Comparison of ENCODE assay signal across 17 cellular contexts in the genomic region with DNA sequence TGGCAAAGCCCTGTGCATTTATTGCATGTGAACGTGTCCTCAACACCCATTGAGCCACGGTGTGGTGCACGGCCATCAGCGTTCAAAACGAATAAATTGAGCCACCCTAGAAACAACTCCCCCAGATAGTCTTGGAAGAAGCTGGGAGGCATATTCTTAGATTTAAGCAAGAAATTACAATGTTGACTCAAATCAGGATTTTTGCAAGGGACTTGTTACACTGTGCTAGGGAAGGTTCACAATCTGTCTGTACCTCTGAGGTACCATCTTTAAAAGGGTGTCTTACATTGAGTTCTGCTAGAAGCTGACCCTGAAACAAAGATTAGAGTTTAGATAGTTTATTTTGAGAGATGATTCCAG. TPM values are rescaled to one million over a fixed set of nuclear protein-coding genes. Genes with fewer than 3 reads are reported as not detected.
DNase-seq lines count a peak whose midpoint lies in the region; ATAC-seq lines count a peak whose summit lies in the region.
"Had no signal": no experiment of that assay in that cellular context is flagged by ENCODE, and none has a peak within 500 bp of the region (broad histone marks: within the 10 kb centered on the region; RNA-seq: fewer than 3 reads in every experiment).

No MANE protein-coding gene starts in this region.

- no peaks in the 10 kb centered on the region for H3K9me3 ChIP-seq in CD4-positive, CD25-positive, alpha-beta regulatory T cell (ENCODE audit: control insufficient read depth in 2 of 2, low read length in 2 of 2)
- no peaks in the 10 kb centered on the region for H3K9me3 ChIP-seq in CD8-positive, alpha-beta memory T cell (ENCODE audit: low read length)
- H3K9me3 ChIP-seq: Caco-2, thyroid gland had no signal

- DNase-seq in CD4-positive, CD25-positive, alpha-beta regulatory T cell = no peak
- DNase-seq in CD8-positive, alpha-beta memory T cell = no peak
- DNase-seq in activated CD8-positive, alpha-beta T cell treated with anti-CD3 and anti-CD28 coated beads, Interleukin-2, amount 10 ng/mL, durations not matched to agents 7 days and 5 days = no peak
- DNase-seq in immature natural killer cell (peak in 1 of 3 donors; percentile 13), LoVo (ENCODE audit: low spot score) (no peak)
- DNase-seq in stimulated activated CD4-positive, alpha-beta T cell treated with anti-CD3 and anti-CD28 coated beads, Interleukin-4, amount 100 ng/mL, for 24 hours = no peak
- DNase-seq in NK-92 treated with Interleukin-12 subunit alpha and Interleukin-12 subunit beta, amount 100 ng/mL, for 24 hours (lab: John Stamatoyannopoulos, UW) = no peak
- DNase-seq: activated gamma-delta T cell, Caco-2, HFFc6, KG1, NCI-H1092, NCI-H2081, NCI-H510A, occipital lobe, right cardiac atrium, thyroid gland had no signal

- peak overlapping the region; percentile 86 to 96 (median 94) for H3K27ac Mint-ChIP-seq in CD4-positive, CD25-positive, alpha-beta regulatory T cell
- peak overlapping the region; percentile 70 to 96 (median 88) for H3K27ac Mint-ChIP-seq in CD8-positive, alpha-beta memory T cell
- H3K27ac Mint-ChIP-seq in activated CD8-positive, alpha-beta T cell treated with anti-CD3 and anti-CD28 coated beads, Interleukin-2, amount 10 ng/mL, durations not matched to agents 7 days and 5 days = peak overlapping the region; percentile 86
- H3K27ac Mint-ChIP-seq in immature natural killer cell = peak overlapping the region; percentile 95 to 100 (median 98)
- H3K27ac Mint-ChIP-seq: HFFc6 had no signal

- POLR2A ChIA-PET in CD8-positive, alpha-beta memory T cell (lab: Charles Lee) = interaction anchor here (1.6 kb wide), 1 partner anchor 13 kb away, joined by 6 read pairs; no protein-coding TSS in a partner anchor
- POLR2A ChIA-PET in activated CD8-positive, alpha-beta T cell treated with anti-CD3 and anti-CD28 coated beads, Interleukin-2, amount 10 ng/mL, durations not matched to agents 7 days and 5 days (lab: Charles Lee) = interaction anchor here (1.9 to 2.0 kb wide), 2 partner anchors 13 to 16 kb away, joined by 6 to 8 read pairs; partner anchors contain the start of gene CD247

- H3K27me3 Mint-ChIP-seq in CD4-positive, CD25-positive, alpha-beta regulatory T cell = no peaks in the 10 kb centered on the region
- H3K27me3 Mint-ChIP-seq in CD8-positive, alpha-beta memory T cell = no peaks in the 10 kb centered on the region
- no peaks in the 10 kb centered on the region for H3K27me3 Mint-ChIP-seq in activated CD8-positive, alpha-beta T cell treated with anti-CD3 and anti-CD28 coated beads, Interleukin-2, amount 10 ng/mL, durations not matched to agents 7 days and 5 days (ENCODE audit: low read depth)
- peaks cover 10 to 64% (median 62%) of the 10 kb centered on the region in 3 donors for H3K27me3 Mint-ChIP-seq in immature natural killer cell (ENCODE audit: low read depth in 3 of 3)

- H3K4me3 ChIP-seq in CD4-positive, CD25-positive, alpha-beta regulatory T cell (ENCODE audit: low read depth, low read length) = peak overlapping the region; percentile 59
- peak overlapping the region; percentile 21 for H3K4me3 ChIP-seq in CD8-positive, alpha-beta memory T cell (ENCODE audit: low read length)
- H3K4me3 ChIP-seq: thyroid gland had no signal

- H3K27me3 ChIP-seq in CD4-positive, CD25-positive, alpha-beta regulatory T cell (ENCODE audit: control insufficient read depth, insufficient read depth, low read length) = no peaks in the 10 kb centered on the region
- no peaks in the 10 kb centered on the region for H3K27me3 ChIP-seq in CD8-positive, alpha-beta memory T cell (ENCODE audit: insufficient read depth, low read length, poor library complexity, severe bottlenecking)
- H3K27me3 ChIP-seq: thyroid gland had no signal

- peaks cover 99% of the 10 kb centered on the region for H3K4me1 ChIP-seq in CD4-positive, CD25-positive, alpha-beta regulatory T cell (ENCODE audit: control insufficient read depth, insufficient read depth, low read length, poor library complexity, severe bottlenecking)
- H3K4me1 ChIP-seq in CD8-positive, alpha-beta memory T cell (ENCODE audit: insufficient read depth, low read length) = peaks cover 98% of the 10 kb centered on the region
- H3K4me1 ChIP-seq: Caco-2, thyroid gland had no signal

- H3K36me3 Mint-ChIP-seq in CD4-positive, CD25-positive, alpha-beta regulatory T cell = peaks cover 48% of the 10 kb centered on the region
- H3K36me3 Mint-ChIP-seq in CD8-positive, alpha-beta memory T cell = peaks cover 0 to 92% (median 29%) of the 10 kb centered on the region in 3 donors
- peaks cover 81% of the 10 kb centered on the region for H3K36me3 Mint-ChIP-seq in activated CD8-positive, alpha-beta T cell treated with anti-CD3 and anti-CD28 coated beads, Interleukin-2, amount 10 ng/mL, durations not matched to agents 7 days and 5 days (ENCODE audit: low read depth)
- H3K36me3 Mint-ChIP-seq in immature natural killer cell = peaks cover 46 to 69% (median 56%) of the 10 kb centered on the region in 3 donors

- H3K9me3 Mint-ChIP-seq in CD4-positive, CD25-positive, alpha-beta regulatory T cell = peaks cover 0 to 1% (median 0%) of the 10 kb centered on the region in 7 donors
- H3K9me3 Mint-ChIP-seq in CD8-positive, alpha-beta memory T cell = no peaks in the 10 kb centered on the region
- no peaks in the 10 kb centered on the region for H3K9me3 Mint-ChIP-seq in activated CD8-positive, alpha-beta T cell treated with anti-CD3 and anti-CD28 coated beads, Interleukin-2, amount 10 ng/mL, durations not matched to agents 7 days and 5 days (ENCODE audit: insufficient read depth)
- no peaks in the 10 kb centered on the region for H3K9me3 Mint-ChIP-seq in immature natural killer cell
- H3K9me3 Mint-ChIP-seq: HFFc6 had no signal

- CTCF ChIA-PET in CD8-positive, alpha-beta memory T cell (lab: Charles Lee) = interaction anchor here (0.8 to 0.9 kb wide), 2 partner anchors 12 to 55 kb away, joined by 3 read pairs; no protein-coding TSS in a partner anchor
- CTCF ChIA-PET in activated CD8-positive, alpha-beta T cell treated with anti-CD3 and anti-CD28 coated beads, Interleukin-2, amount 10 ng/mL, durations not matched to agents 7 days and 5 days (lab: Charles Lee) = interaction anchor here (0.9 to 6.1 kb wide), 5 partner anchors 15 to 100 kb away, joined by 3 to 67 read pairs (median 4); partner anchors contain the start of genes CD247 and CREG1

- H3K27ac ChIP-seq in CD4-positive, CD25-positive, alpha-beta regulatory T cell (ENCODE audit: insufficient read depth, low read length, poor library complexity, severe bottlenecking) = peak overlapping the region; percentile 81
- no peak overlapping the region for H3K27ac ChIP-seq in CD8-positive, alpha-beta memory T cell (ENCODE audit: low read depth, low read length)
- H3K27ac ChIP-seq: thyroid gland had no signal

- peak overlapping the region; percentile 70 to 92 (median 84) for H3K4me3 Mint-ChIP-seq in CD4-positive, CD25-positive, alpha-beta regulatory T cell
- H3K4me3 Mint-ChIP-seq in CD8-positive, alpha-beta memory T cell = peak overlapping the region; percentile 26 to 84 (median 74)
- peak overlapping the region; percentile 51 for H3K4me3 Mint-ChIP-seq in activated CD8-positive, alpha-beta T cell treated with anti-CD3 and anti-CD28 coated beads, Interleukin-2, amount 10 ng/mL, durations not matched to agents 7 days and 5 days
- peak overlapping the region; percentile 55 to 91 (median 85) for H3K4me3 Mint-ChIP-seq in immature natural killer cell
- H3K4me3 Mint-ChIP-seq: HFFc6 had no signal

- H3K4me1 Mint-ChIP-seq in CD4-positive, CD25-positive, alpha-beta regulatory T cell = peaks cover 51 to 100% (median 85%) of the 10 kb centered on the region in 4 donors
- H3K4me1 Mint-ChIP-seq in CD8-positive, alpha-beta memory T cell = peaks cover 90 to 100% (median 98%) of the 10 kb centered on the region in 3 donors
- peaks cover 92% of the 10 kb centered on the region for H3K4me1 Mint-ChIP-seq in activated CD8-positive, alpha-beta T cell treated with anti-CD3 and anti-CD28 coated beads, Interleukin-2, amount 10 ng/mL, durations not matched to agents 7 days and 5 days (ENCODE audit: low read depth)
- H3K4me1 Mint-ChIP-seq in immature natural killer cell = peaks cover 100% of the 10 kb centered on the region in 2 donors

- H3K36me3 ChIP-seq in CD4-positive, CD25-positive, alpha-beta regulatory T cell (ENCODE audit: control insufficient read depth, insufficient read depth, low read length) = peaks cover 59% of the 10 kb centered on the region
- peaks cover 18% of the 10 kb centered on the region for H3K36me3 ChIP-seq in CD8-positive, alpha-beta memory T cell (ENCODE audit: insufficient read depth, low read length)
- H3K36me3 ChIP-seq: thyroid gland had no signal

- no peak for ATAC-seq in CD4-positive, CD25-positive, alpha-beta regulatory T cell (ENCODE audit: low read depth in 2 of 2)
- no peak for ATAC-seq in activated CD8-positive, alpha-beta T cell treated with anti-CD3 and anti-CD28 coated beads, Interleukin-2, amount 10 ng/mL, durations not matched to agents 7 days and 5 days
- ATAC-seq: right cardiac atrium had no signal

RNA-seq across cellular contexts. Expression of gene CD247, which starts 16.2 kb away (rescaled TPM):
- total RNA-seq in CD4-positive, CD25-positive, alpha-beta regulatory T cell = 410 TPM
- 100 to 1,000 TPM; 412 to 718 (median 486) TPM for polyA plus RNA-seq in CD4-positive, CD25-positive, alpha-beta regulatory T cell
- total RNA-seq in CD8-positive, alpha-beta memory T cell = 100 to 1,000 TPM; 130 to 133 TPM
- 395 TPM for polyA plus RNA-seq in CD8-positive, alpha-beta memory T cell
- 100 to 1,000 TPM; 243 to 251 TPM for total RNA-seq in activated CD8-positive, alpha-beta T cell treated with anti-CD3 and anti-CD28 coated beads, Interleukin-2, amount 10 ng/mL, durations not matched to agents 7 days and 5 days
- polyA plus RNA-seq in immature natural killer cell = 1,000 to 10,000 TPM; 1,122 to 1,466 (median 1,335) TPM
- total RNA-seq: Caco-2, HFFc6 had no signal

RNA-seq across cellular contexts. Expression of gene CREG1, which starts 51.4 kb away (rescaled TPM):
- total RNA-seq in CD4-positive, CD25-positive, alpha-beta regulatory T cell = 6.7 TPM
- 10 to 100 TPM; 16.8 to 29.7 (median 22.1) TPM for polyA plus RNA-seq in CD4-positive, CD25-positive, alpha-beta regulatory T cell
- total RNA-seq in CD8-positive, alpha-beta memory T cell = 10 to 100 TPM; 14.6 to 15.3 TPM
- 19.5 TPM for polyA plus RNA-seq in CD8-positive, alpha-beta memory T cell
- total RNA-seq in activated CD8-positive, alpha-beta T cell treated with anti-CD3 and anti-CD28 coated beads, Interleukin-2, amount 10 ng/mL, durations not matched to agents 7 days and 5 days = 1 to 10 TPM; 7.3 to 7.7 TPM
- 10 to 100 TPM; 12.4 to 18.0 (median 14.7) TPM for polyA plus RNA-seq in immature natural killer cell
